In the genomic region with DNA sequence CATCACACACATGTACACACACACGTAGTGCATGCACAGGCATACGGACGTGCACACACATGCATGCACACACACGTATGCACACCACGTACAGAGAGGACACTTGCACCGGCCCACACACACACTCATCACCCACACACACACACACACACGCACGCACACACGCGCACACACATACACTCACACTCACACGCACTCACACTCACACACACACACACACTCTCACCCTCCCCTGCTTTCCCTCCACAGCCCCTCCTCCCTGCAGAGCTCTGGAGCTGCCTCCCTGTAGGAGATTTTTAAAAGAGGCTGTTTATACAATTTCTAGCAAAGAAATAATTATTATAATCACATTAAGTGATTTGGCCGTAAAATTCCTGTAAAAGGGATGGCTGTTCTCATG, we compare ENCODE assay signal across 1 cellular context.
TF ChIP-seq lines count a peak whose summit lies in the region.

No MANE protein-coding gene starts in this region.

TF ChIP-seq in H1, 55 proteins besides CTCF, POLR2A, EP300 and RAD21:
- TF ChIP-seq GABPA (IDR thresholded peaks at IDR 0.05; ENCODE audit: borderline replicate concordance, insufficient read depth, low read length) (no peak), CHD1 (IDR thresholded peaks at IDR 0.05; ENCODE audit: low read depth, low read length) (no peak), MAFK (IDR thresholded peaks at IDR 0.05; ENCODE audit: low read depth, low read length) (no peak), NRF1 (IDR thresholded peaks at IDR 0.05; ENCODE audit: low read depth, low read length) (no peak), SP4 (IDR thresholded peaks at IDR 0.05; ENCODE audit: low read length) (no peak), SUZ12 (IDR thresholded peaks at IDR 0.05; ENCODE audit: low read length) (no peak), ASH2L (IDR thresholded peaks at IDR 0.05; ENCODE audit: low read length) (no peak), JUND (IDR thresholded peaks at IDR 0.05; ENCODE audit: low read length) (no peak), TEAD4 (IDR thresholded peaks at IDR 0.05; ENCODE audit: low read depth, low read length) (no peak), CTBP2 (IDR thresholded peaks at IDR 0.05; ENCODE audit: borderline replicate concordance, insufficient read depth, insufficient read length, low read length) (no peak), BCL11A (IDR thresholded peaks at IDR 0.05; ENCODE audit: low read depth in 2 of 2, low read length in 2 of 2) (no peak), FOSL1 (IDR thresholded peaks at IDR 0.05; ENCODE audit: insufficient read depth, low read depth, low read length) (no peak)
- TF ChIP-seq, protein P1, sequence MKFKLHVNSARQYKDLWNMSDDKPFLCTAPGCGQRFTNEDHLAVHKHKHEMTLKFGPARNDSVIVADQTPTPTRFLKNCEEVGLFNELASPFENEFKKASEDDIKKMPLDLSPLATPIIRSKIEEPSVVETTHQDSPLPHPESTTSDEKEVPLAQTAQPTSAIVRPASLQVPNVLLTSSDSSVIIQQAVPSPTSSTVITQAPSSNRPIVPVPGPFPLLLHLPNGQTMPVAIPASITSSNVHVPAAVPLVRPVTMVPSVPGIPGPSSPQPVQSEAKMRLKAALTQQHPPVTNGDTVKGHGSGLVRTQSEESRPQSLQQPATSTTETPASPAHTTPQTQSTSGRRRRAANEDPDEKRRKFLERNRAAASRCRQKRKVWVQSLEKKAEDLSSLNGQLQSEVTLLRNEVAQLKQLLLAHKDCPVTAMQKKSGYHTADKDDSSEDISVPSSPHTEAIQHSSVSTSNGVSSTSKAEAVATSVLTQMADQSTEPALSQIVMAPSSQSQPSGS (IDR thresholded peaks at IDR 0.05; ENCODE audit: low read length), result no peak
- TF ChIP-seq, protein P2, sequence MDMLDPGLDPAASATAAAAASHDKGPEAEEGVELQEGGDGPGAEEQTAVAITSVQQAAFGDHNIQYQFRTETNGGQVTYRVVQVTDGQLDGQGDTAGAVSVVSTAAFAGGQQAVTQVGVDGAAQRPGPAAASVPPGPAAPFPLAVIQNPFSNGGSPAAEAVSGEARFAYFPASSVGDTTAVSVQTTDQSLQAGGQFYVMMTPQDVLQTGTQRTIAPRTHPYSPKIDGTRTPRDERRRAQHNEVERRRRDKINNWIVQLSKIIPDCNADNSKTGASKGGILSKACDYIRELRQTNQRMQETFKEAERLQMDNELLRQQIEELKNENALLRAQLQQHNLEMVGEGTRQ (IDR thresholded peaks at IDR 0.05; ENCODE audit: low read length), result no peak
